8 cellular contexts compared by ENCODE assay signal in genomic region chr9:133238851-133239532, GRCh38. TPM values are rescaled to one million over a fixed set of nuclear protein-coding genes. Genes with fewer than 3 reads are reported as not detected.
DNase-seq lines count a peak whose midpoint lies in the region; ATAC-seq and TF ChIP-seq lines count a peak whose summit lies in the region.

No MANE protein-coding gene starts in this region.

- H3K27ac Mint-ChIP-seq in activated CD4-positive, alpha-beta T cell treated with anti-CD3 and anti-CD28 coated beads for 36 hours = no peak overlapping the region

- intact Hi-C loops in activated CD4-positive, alpha-beta T cell treated with anti-CD3 and anti-CD28 coated beads for 36 hours (cut with DNase I, micrococcal nuclease) = loop anchor here (1.0 to 5.0 kb wide), 5 partner anchors 52 to 247 kb away; no protein-coding TSS in a partner anchor

- no peaks in the 10 kb centered on the region for H3K36me3 Mint-ChIP-seq in activated CD4-positive, alpha-beta T cell treated with anti-CD3 and anti-CD28 coated beads for 36 hours (ENCODE audit: low read depth)

- no peak for TF ChIP-seq CTCF in coronary artery (IDR thresholded peaks at IDR 0.05)

- in situ Hi-C loops in KBM-7 (cut with MboI; ENCODE audit: low pct_unique_long_range_greater_than_20kb, low sequenced_read_pairs) = no loop called here

- H3K4me1 Mint-ChIP-seq in activated CD4-positive, alpha-beta T cell treated with anti-CD3 and anti-CD28 coated beads for 36 hours = peaks cover 7% of the 10 kb centered on the region

- DNase-seq in CD1c-positive myeloid dendritic cell (ENCODE audit: extremely low spot score) (peak; percentile 80), KBM-7 (peak; percentile 68), coronary artery (ENCODE audit: low spot score) (peak; percentile 55), left lobe of liver (ENCODE audit: low spot score) (no peak), NCI-H2171 (lab: John Stamatoyannopoulos, UW) (no peak), NCI-H2029 (lab: John Stamatoyannopoulos, UW) (no peak)
- DNase-seq in activated CD4-positive, alpha-beta T cell treated with anti-CD3 and anti-CD28 coated beads for 36 hours = peak; percentile 88
- DNase-seq in stimulated activated CD4-positive, alpha-beta T cell treated with anti-CD3 and anti-CD28 coated beads, Interleukin-2, amount 100 ng/mL, for 48 hours = peak; percentile 70 to 72

- H3K27me3 Mint-ChIP-seq in activated CD4-positive, alpha-beta T cell treated with anti-CD3 and anti-CD28 coated beads for 36 hours = peaks cover 5% of the 10 kb centered on the region

- no peaks in the 10 kb centered on the region for H3K9me3 Mint-ChIP-seq in activated CD4-positive, alpha-beta T cell treated with anti-CD3 and anti-CD28 coated beads for 36 hours (ENCODE audit: low read depth)

- POLR2A ChIA-PET in activated CD4-positive, alpha-beta T cell treated with anti-CD3 and anti-CD28 coated beads for 36 hours (lab: Charles Lee) = no interaction called here

- H3K4me3 Mint-ChIP-seq in activated CD4-positive, alpha-beta T cell treated with anti-CD3 and anti-CD28 coated beads for 36 hours = peak overlapping the region; percentile 52

- peak; percentile 97 for ATAC-seq in activated CD4-positive, alpha-beta T cell treated with anti-CD3 and anti-CD28 coated beads for 36 hours
- ATAC-seq in left lobe of liver = peak; percentile 62

- H3K4me3 ChIP-seq in coronary artery = peak overlapping the region; percentile 58

- CTCF ChIA-PET in activated CD4-positive, alpha-beta T cell treated with anti-CD3 and anti-CD28 coated beads for 36 hours (lab: Charles Lee) = interaction anchor here (0.6 to 2.3 kb wide), 21 partner anchors 8 to 488 kb away, joined by 3 to 14 read pairs (median 3); no protein-coding TSS in a partner anchor

- H3K27ac ChIP-seq in coronary artery = peak overlapping the region in 1 of 2 donors; percentile 72

RNA-seq across cellular contexts. Expression of gene OBP2B, which starts 29.9 kb away (rescaled TPM):
- total RNA-seq in activated CD4-positive, alpha-beta T cell treated with anti-CD3 and anti-CD28 coated beads for 36 hours = not detected
- not detected for total RNA-seq in left lobe of liver

RNA-seq across cellular contexts. Expression of gene ABO, which starts 36.0 kb away (rescaled TPM):
- under 1 TPM in 1 of 2 experiments, not detected in 1; 0.09 TPM for total RNA-seq in activated CD4-positive, alpha-beta T cell treated with anti-CD3 and anti-CD28 coated beads for 36 hours
- total RNA-seq in left lobe of liver = 0.03 TPM

Comparison
In these comparisons a context has a peak if more than half of its experiments do, and no peak if none do; other contexts are left out.
1. DNase-seq: peak in CD1c-positive myeloid dendritic cell (single experiment), KBM-7 (single experiment), activated CD4-positive, alpha-beta T cell treated with anti-CD3 and anti-CD28 coated beads for 36 hours (single experiment), coronary artery (single experiment) and stimulated activated CD4-positive, alpha-beta T cell treated with anti-CD3 and anti-CD28 coated beads, Interleukin-2, amount 100 ng/mL, for 48 hours (2 of 2); none in left lobe of liver (single experiment), NCI-H2171 (single experiment) and NCI-H2029 (single experiment).